In genomic region chr2:48601349-48601748, GRCh38 we compare ENCODE assay signal across 9 cellular contexts. TPM values are rescaled to one million over a fixed set of nuclear protein-coding genes. Genes with fewer than 3 reads are reported as not detected.
DNase-seq lines count a peak whose midpoint lies in the region; ATAC-seq lines count a peak whose summit lies in the region.
"Had no signal": no experiment of that assay in that cellular context is flagged by ENCODE, and none has a peak within 500 bp of the region (broad histone marks: within the 10 kb centered on the region; RNA-seq: fewer than 3 reads in every experiment).

No MANE protein-coding gene starts in this region.

- H3K4me1 Mint-ChIP-seq in activated naive CD4-positive, alpha-beta T cell treated with anti-CD3 and anti-CD28 coated beads, Interleukin-2, amount 10 ng/mL, durations not matched to agents 7 days and 5 days, result no peaks in the 10 kb centered on the region

- H3K36me3 Mint-ChIP-seq in activated naive CD4-positive, alpha-beta T cell treated with anti-CD3 and anti-CD28 coated beads, Interleukin-2, amount 10 ng/mL, durations not matched to agents 7 days and 5 days, result no peaks in the 10 kb centered on the region

- peak; percentile 26 for DNase-seq in activated naive CD4-positive, alpha-beta T cell treated with anti-CD3 and anti-CD28 coated beads, Interleukin-2, amount 10 ng/mL, durations not matched to agents 7 days and 5 days
- no peak for DNase-seq in activated naive CD4-positive, alpha-beta T cell treated with anti-CD3 and anti-CD28 coated beads, Interleukin-2, amount 50 U/mL, for 16 hours
- DNase-seq in LHCN-M2 (ENCODE audit: low read depth), result peak; percentile 5
- peak; percentile 1 for DNase-seq in amniotic stem cell (lab: John Stamatoyannopoulos, UW)
- peak; percentile 67 for DNase-seq in medulla oblongata (ENCODE audit: extremely low spot score)
- no peak for DNase-seq in NCI-H1048 (lab: John Stamatoyannopoulos, UW)
- DNase-seq in activated effector memory CD4-positive, alpha-beta T cell treated with anti-CD3 and anti-CD28 coated beads, Interleukin-2, amount 50 U/mL, for 16 hours, result no peak

- no peak overlapping the region for H3K4me3 Mint-ChIP-seq in activated naive CD4-positive, alpha-beta T cell treated with anti-CD3 and anti-CD28 coated beads, Interleukin-2, amount 10 ng/mL, durations not matched to agents 7 days and 5 days
- H3K4me3 Mint-ChIP-seq: activated naive CD8-positive, alpha-beta T cell had no signal

- CTCF ChIA-PET in activated naive CD4-positive, alpha-beta T cell treated with anti-CD3 and anti-CD28 coated beads, Interleukin-2, amount 10 ng/mL, durations not matched to agents 7 days and 5 days (lab: Charles Lee), result no interaction called here

- no peak overlapping the region for H3K27ac Mint-ChIP-seq in activated naive CD4-positive, alpha-beta T cell treated with anti-CD3 and anti-CD28 coated beads, Interleukin-2, amount 10 ng/mL, durations not matched to agents 7 days and 5 days
- H3K27ac Mint-ChIP-seq: activated naive CD8-positive, alpha-beta T cell had no signal

- ATAC-seq in GM18858 (IDR thresholded peaks at IDR 0.05; ENCODE audit: unreplicated experiment), result no peak

- H3K27me3 Mint-ChIP-seq in activated naive CD4-positive, alpha-beta T cell treated with anti-CD3 and anti-CD28 coated beads, Interleukin-2, amount 10 ng/mL, durations not matched to agents 7 days and 5 days, result no peaks in the 10 kb centered on the region
- H3K27me3 Mint-ChIP-seq: activated naive CD8-positive, alpha-beta T cell had no signal

- H3K9me3 Mint-ChIP-seq in activated naive CD4-positive, alpha-beta T cell treated with anti-CD3 and anti-CD28 coated beads, Interleukin-2, amount 10 ng/mL, durations not matched to agents 7 days and 5 days, result no peaks in the 10 kb centered on the region

RNA-seq across cellular contexts. Expression of gene GTF2A1L, which starts 16.3 kb away (rescaled TPM):
- total RNA-seq in LHCN-M2 (2014; rRNA removed), result 0.19 and 0.23 TPM in 2 replicates
- not detected for polyA plus RNA-seq in LHCN-M2 (2012)

Comparison
In these comparisons a context has a peak if more than half of its experiments do, and no peak if none do; other contexts are left out.
1. DNase-seq: peak in activated naive CD4-positive, alpha-beta T cell treated with anti-CD3 and anti-CD28 coated beads, Interleukin-2, amount 10 ng/mL, durations not matched to agents 7 days and 5 days (single experiment), LHCN-M2 (single experiment), amniotic stem cell (single experiment) and medulla oblongata (single experiment); none in activated naive CD4-positive, alpha-beta T cell treated with anti-CD3 and anti-CD28 coated beads, Interleukin-2, amount 50 U/mL, for 16 hours (single experiment), NCI-H1048 (single experiment) and activated effector memory CD4-positive, alpha-beta T cell treated with anti-CD3 and anti-CD28 coated beads, Interleukin-2, amount 50 U/mL, for 16 hours (single experiment).